In genomic region chr14:89613260-89614008, GRCh38 we compare ENCODE assay signal across 13 cellular contexts.
DNase-seq lines count a peak whose midpoint lies in the region; ATAC-seq and TF ChIP-seq lines count a peak whose summit lies in the region.
"Had no signal": no experiment of that assay in that cellular context is flagged by ENCODE, and none has a peak within 500 bp of the region (broad histone marks: within the 10 kb centered on the region; RNA-seq: fewer than 3 reads in every experiment).

No MANE protein-coding gene starts in this region.

- 92% methylated on average over 5 of the region's 5 CpGs for WGBS in esophagus muscularis mucosa

- no peak for TF ChIP-seq POLR2A in esophagus muscularis mucosa (IDR thresholded peaks at IDR 0.05; ENCODE audit: low read depth)

- TF ChIP-seq EP300 in esophagus muscularis mucosa (IDR thresholded peaks at IDR 0.05): no peak

- no peak for TF ChIP-seq CTCF in esophagus muscularis mucosa (IDR thresholded peaks at IDR 0.05)

- no peak for ATAC-seq in CD4-positive, CD25-positive, alpha-beta regulatory T cell (ENCODE audit: low read depth in 2 of 2)
- ATAC-seq in GM21390 (IDR thresholded peaks at IDR 0.05; ENCODE audit: unreplicated experiment) (peak; percentile 25), naive B cell (ENCODE audit: low read depth in 2 of 2) (no peak), HG03342 (IDR thresholded peaks at IDR 0.05; ENCODE audit: unreplicated experiment) (no peak)
- ATAC-seq in activated T-cell treated with anti-CD3 and anti-CD28 coated beads, Interleukin-2, amount 50 U/mL, for 72 hours (replicated peaks in 1 of 2): peak; percentile 81 to 82
- ATAC-seq: pancreas had no signal

- peak overlapping the region; percentile 67 for H3K27ac ChIP-seq in CD4-positive, CD25-positive, alpha-beta regulatory T cell (ENCODE audit: insufficient read depth, low read length, poor library complexity, severe bottlenecking)
- no peak overlapping the region for H3K27ac ChIP-seq in esophagus muscularis mucosa (replicated peaks in 1 of 4)
- H3K27ac ChIP-seq: pancreas had no signal

- no peaks in the 10 kb centered on the region for H3K27me3 ChIP-seq in CD4-positive, CD25-positive, alpha-beta regulatory T cell (ENCODE audit: control insufficient read depth, insufficient read depth, low read length)
- no peaks in the 10 kb centered on the region for H3K27me3 ChIP-seq in esophagus muscularis mucosa
- H3K27me3 ChIP-seq: pancreas had no signal

- peaks cover 55 to 88% (median 73%) of the 10 kb centered on the region in 4 donors for H3K4me1 Mint-ChIP-seq in CD4-positive, CD25-positive, alpha-beta regulatory T cell
- peaks cover 93% of the 10 kb centered on the region for H3K4me1 Mint-ChIP-seq in activated T-cell treated with anti-CD3 and anti-CD28 coated beads, Interleukin-2, amount 50 U/mL, for 72 hours (ENCODE audit: low read depth)
- peaks cover 58 to 78% (median 59%) of the 10 kb centered on the region in 3 donors for H3K4me1 Mint-ChIP-seq in naive B cell

- H3K27me3 Mint-ChIP-seq in CD4-positive, CD25-positive, alpha-beta regulatory T cell: peaks cover 5% of the 10 kb centered on the region
- H3K27me3 Mint-ChIP-seq in activated T-cell treated with anti-CD3 and anti-CD28 coated beads, Interleukin-2, amount 50 U/mL, for 72 hours (ENCODE audit: low read depth): no peaks in the 10 kb centered on the region
- H3K27me3 Mint-ChIP-seq in naive B cell: no peaks in the 10 kb centered on the region

- H3K4me3 Mint-ChIP-seq in CD4-positive, CD25-positive, alpha-beta regulatory T cell: peak overlapping the region; percentile 84 to 95 (median 91)
- H3K4me3 Mint-ChIP-seq in activated T-cell treated with anti-CD3 and anti-CD28 coated beads, Interleukin-2, amount 50 U/mL, for 72 hours: peak overlapping the region; percentile 95 to 97
- peak overlapping the region in 4 of 8 donors; percentile 4 to 64 (median 44) for H3K4me3 Mint-ChIP-seq in naive B cell

- H3K27ac Mint-ChIP-seq in CD4-positive, CD25-positive, alpha-beta regulatory T cell: peak overlapping the region; percentile 80 to 98 (median 91)
- H3K27ac Mint-ChIP-seq in activated T-cell treated with anti-CD3 and anti-CD28 coated beads, Interleukin-2, amount 50 U/mL, for 72 hours: peak overlapping the region; percentile 94
- peak overlapping the region in 4 of 6 donors; percentile 12 to 75 (median 34) for H3K27ac Mint-ChIP-seq in naive B cell

- H3K9me3 ChIP-seq in CD4-positive, CD25-positive, alpha-beta regulatory T cell (ENCODE audit: control insufficient read depth in 2 of 2, low read length in 2 of 2): no peaks in the 10 kb centered on the region
- H3K9me3 ChIP-seq in esophagus muscularis mucosa: no peaks in the 10 kb centered on the region
- H3K9me3 ChIP-seq: pancreas had no signal

- peak overlapping the region; percentile 74 for H3K4me3 ChIP-seq in CD4-positive, CD25-positive, alpha-beta regulatory T cell (ENCODE audit: low read depth, low read length)
- no peak overlapping the region for H3K4me3 ChIP-seq in esophagus muscularis mucosa
- H3K4me3 ChIP-seq: pancreas had no signal

- H3K36me3 Mint-ChIP-seq in CD4-positive, CD25-positive, alpha-beta regulatory T cell: peaks cover 27% of the 10 kb centered on the region
- peaks cover 13 to 35% of the 10 kb centered on the region in 2 donors for H3K36me3 Mint-ChIP-seq in activated T-cell treated with anti-CD3 and anti-CD28 coated beads, Interleukin-2, amount 50 U/mL, for 72 hours (ENCODE audit: insufficient read depth in 2 of 2)
- peaks cover 9 to 15% of the 10 kb centered on the region in 2 donors for H3K36me3 Mint-ChIP-seq in naive B cell

- H3K4me1 ChIP-seq in CD4-positive, CD25-positive, alpha-beta regulatory T cell (ENCODE audit: control insufficient read depth, insufficient read depth, low read length, poor library complexity, severe bottlenecking): peaks cover 66% of the 10 kb centered on the region
- peaks cover 24 to 39% (median 32%) of the 10 kb centered on the region in 4 donors for H3K4me1 ChIP-seq in esophagus muscularis mucosa

- peak in 1 of 3 donors; percentile 54 for DNase-seq in CD4-positive, CD25-positive, alpha-beta regulatory T cell
- peak; percentile 50 to 56 for DNase-seq in activated T-cell treated with anti-CD3 and anti-CD28 coated beads, Interleukin-2, amount 50 U/mL, for 72 hours
- DNase-seq in naive B cell (no peak), NCI-H748 (lab: John Stamatoyannopoulos, UW; ENCODE audit: unreplicated experiment) (no peak), esophagus muscularis mucosa (ENCODE audit: extremely low spot score) (no peak)
- DNase-seq: C1 segment of cervical spinal cord, mesenchymal stem cell, NCI-H2029, NCI-H774, pancreas, RPMI8226 had no signal

- intact Hi-C loops in esophagus muscularis mucosa (cut with DNase I): no loop called here

- peaks cover 8% of the 10 kb centered on the region for H3K36me3 ChIP-seq in CD4-positive, CD25-positive, alpha-beta regulatory T cell (ENCODE audit: control insufficient read depth, insufficient read depth, low read length)
- H3K36me3 ChIP-seq in esophagus muscularis mucosa: no peaks in the 10 kb centered on the region
- H3K36me3 ChIP-seq: pancreas had no signal

- peaks cover 0 to 1% (median 0%) of the 10 kb centered on the region in 7 donors for H3K9me3 Mint-ChIP-seq in CD4-positive, CD25-positive, alpha-beta regulatory T cell
- H3K9me3 Mint-ChIP-seq in activated T-cell treated with anti-CD3 and anti-CD28 coated beads, Interleukin-2, amount 50 U/mL, for 72 hours: peaks cover 1 to 6% of the 10 kb centered on the region in 2 donors
- H3K9me3 Mint-ChIP-seq in naive B cell: peaks cover 0 to 2% (median 0%) of the 10 kb centered on the region in 7 donors

Comparison
In these comparisons a context has a peak if more than half of its experiments do, and no peak if none do; other contexts are left out.
1. ATAC-seq: peak in GM21390 (single experiment) and activated T-cell treated with anti-CD3 and anti-CD28 coated beads, Interleukin-2, amount 50 U/mL, for 72 hours (2 of 2); none in CD4-positive, CD25-positive, alpha-beta regulatory T cell (0 of 2), naive B cell (0 of 2) and HG03342 (single experiment).
2. DNase-seq: peak in activated T-cell treated with anti-CD3 and anti-CD28 coated beads, Interleukin-2, amount 50 U/mL, for 72 hours (2 of 2); none in naive B cell (single experiment), NCI-H748 (single experiment) and esophagus muscularis mucosa (single experiment).
3. H3K27ac Mint-ChIP-seq: peak in every context shown above with its lines; median percentile 94 in activated T-cell treated with anti-CD3 and anti-CD28 coated beads, Interleukin-2, amount 50 U/mL, for 72 hours; 91 in CD4-positive, CD25-positive, alpha-beta regulatory T cell; 34 in naive B cell.